ENCODE assay signal across 20 cellular contexts in genomic region chr3:158095302-158095997, GRCh38. TPM values are rescaled to one million over a fixed set of nuclear protein-coding genes. Genes with fewer than 3 reads are reported as not detected.
DNase-seq lines count a peak whose midpoint lies in the region; ATAC-seq and TF ChIP-seq lines count a peak whose summit lies in the region.
"Had no signal": no experiment of that assay in that cellular context is flagged by ENCODE, and none has a peak within 500 bp of the region (broad histone marks: within the 10 kb centered on the region; RNA-seq: fewer than 3 reads in every experiment).

No MANE protein-coding gene starts in this region.

- H3K27me3 ChIP-seq in BE2C: no peaks in the 10 kb centered on the region
- H3K27me3 ChIP-seq: SJCRH30 had no signal

- peaks cover 46% of the 10 kb centered on the region for H3K36me3 ChIP-seq in BE2C
- H3K36me3 ChIP-seq: esophagus squamous epithelium, left lung, SJCRH30 had no signal

- TF ChIP-seq CTCF in GM12864 (IDR thresholded peaks at IDR 0.05; ENCODE audit: low read depth, low read length, missing control alignments): no peak
- TF ChIP-seq CTCF in nephron progenitor cell (IDR thresholded peaks at IDR 0.05): no peak
- TF ChIP-seq CTCF in BE2C (IDR thresholded peaks at IDR 0.05; ENCODE audit: low read depth, low read length): no peak

- H3K4me3 Mint-ChIP-seq in dendritic cell treated with granulocyte-macrophage colony-stimulating factor and Interleukin-4, amounts not matched to agents 40 ng/mL and 50 ng/mL, for 4 days: peak overlapping the region; percentile 57
- H3K4me3 Mint-ChIP-seq in nephron progenitor cell: peak overlapping the region; percentile 54
- H3K4me3 Mint-ChIP-seq in natural killer cell treated with Interleukin-12 subunit alpha and Interleukin-12 subunit beta and Interleukin-15 and Interleukin-18, amount 100 ng/mL, for 72 hours: no peak overlapping the region
- H3K4me3 Mint-ChIP-seq: activated CD4-positive, alpha-beta memory T cell treated with anti-CD3 and anti-CD28 coated beads for 36 hours; activated T-helper 1 cell treated with anti-CD3 and anti-CD28 coated beads, Interleukin-12 subunit alpha, Interleukin-12 subunit beta, Interleukin-2, Interleukin-4 antibody, amounts not matched to agents 30 ng/mL and 10 ng/mL and 1 ng/mL, durations not matched to agents 14 hours and 24 hours and 36 hours had no signal

- peaks cover 45% of the 10 kb centered on the region for H3K4me1 Mint-ChIP-seq in dendritic cell treated with granulocyte-macrophage colony-stimulating factor and Interleukin-4, amounts not matched to agents 40 ng/mL and 50 ng/mL, for 4 days (ENCODE audit: low read depth)
- peaks cover 16% of the 10 kb centered on the region for H3K4me1 Mint-ChIP-seq in nephron progenitor cell
- peaks cover 18 to 20% of the 10 kb centered on the region in 2 donors for H3K4me1 Mint-ChIP-seq in natural killer cell treated with Interleukin-12 subunit alpha and Interleukin-12 subunit beta and Interleukin-15 and Interleukin-18, amount 100 ng/mL, for 72 hours (ENCODE audit: low read depth in 2 of 2)

- H3K27ac Mint-ChIP-seq in dendritic cell treated with granulocyte-macrophage colony-stimulating factor and Interleukin-4, amounts not matched to agents 40 ng/mL and 50 ng/mL, for 4 days: no peak overlapping the region
- H3K27ac Mint-ChIP-seq in nephron progenitor cell: no peak overlapping the region
- H3K27ac Mint-ChIP-seq in natural killer cell treated with Interleukin-12 subunit alpha and Interleukin-12 subunit beta and Interleukin-15 and Interleukin-18, amount 100 ng/mL, for 72 hours: no peak overlapping the region
- H3K27ac Mint-ChIP-seq: activated CD4-positive, alpha-beta memory T cell treated with anti-CD3 and anti-CD28 coated beads for 36 hours; activated T-helper 1 cell treated with anti-CD3 and anti-CD28 coated beads, Interleukin-12 subunit alpha, Interleukin-12 subunit beta, Interleukin-2, Interleukin-4 antibody, amounts not matched to agents 30 ng/mL and 10 ng/mL and 1 ng/mL, durations not matched to agents 14 hours and 24 hours and 36 hours had no signal

- peaks cover 4% of the 10 kb centered on the region for H3K4me1 ChIP-seq in BE2C
- H3K4me1 ChIP-seq: SJCRH30 had no signal

- no peaks in the 10 kb centered on the region for H3K36me3 Mint-ChIP-seq in dendritic cell treated with granulocyte-macrophage colony-stimulating factor and Interleukin-4, amounts not matched to agents 40 ng/mL and 50 ng/mL, for 4 days (ENCODE audit: low read depth)
- no peaks in the 10 kb centered on the region for H3K36me3 Mint-ChIP-seq in nephron progenitor cell (ENCODE audit: low read depth)
- H3K36me3 Mint-ChIP-seq in natural killer cell treated with Interleukin-12 subunit alpha and Interleukin-12 subunit beta and Interleukin-15 and Interleukin-18, amount 100 ng/mL, for 72 hours: peaks cover 5% of the 10 kb centered on the region

- H3K9me3 ChIP-seq in BE2C: no peaks in the 10 kb centered on the region; the same call in 1 of the 2 replicates
- H3K9me3 ChIP-seq: esophagus squamous epithelium, left lung, SJCRH30 had no signal

- H3K9me3 Mint-ChIP-seq in dendritic cell treated with granulocyte-macrophage colony-stimulating factor and Interleukin-4, amounts not matched to agents 40 ng/mL and 50 ng/mL, for 4 days: no peaks in the 10 kb centered on the region
- H3K9me3 Mint-ChIP-seq in nephron progenitor cell: no peaks in the 10 kb centered on the region
- H3K9me3 Mint-ChIP-seq in natural killer cell treated with Interleukin-12 subunit alpha and Interleukin-12 subunit beta and Interleukin-15 and Interleukin-18, amount 100 ng/mL, for 72 hours: no peaks in the 10 kb centered on the region

- peak; percentile 5 for ATAC-seq in GM21576 (IDR thresholded peaks at IDR 0.05; ENCODE audit: unreplicated experiment)
- no peak for ATAC-seq in natural killer cell treated with Interleukin-12 subunit alpha and Interleukin-12 subunit beta and Interleukin-15 and Interleukin-18, amount 100 ng/mL, for 72 hours
- ATAC-seq: left lung had no signal

- intact Hi-C loops in dendritic cell treated with granulocyte-macrophage colony-stimulating factor and Interleukin-4, amounts not matched to agents 40 ng/mL and 50 ng/mL, for 4 days (cut with micrococcal nuclease): loop anchor here (10.0 kb wide), 1 partner anchor 219 kb away; no protein-coding TSS in a partner anchor

- H3K4me3 ChIP-seq in GM12864 (ENCODE audit: low read depth, low read length): peak overlapping the region; percentile 51
- no peak overlapping the region for H3K4me3 ChIP-seq in BE2C (ENCODE audit: low read depth, low read length)
- H3K4me3 ChIP-seq: esophagus squamous epithelium, left lung, SJCRH30 had no signal

- DNase-seq in GM12864 (ENCODE audit: low read depth) (no peak), nephron progenitor cell (peak; percentile 18), HuH-7 (ENCODE audit: low spot score) (no peak), BE2C (no peak)
- no peak for DNase-seq in natural killer cell treated with Interleukin-12 subunit alpha and Interleukin-12 subunit beta and Interleukin-15 and Interleukin-18, amount 100 ng/mL, for 72 hours (ENCODE audit: low spot score)
- DNase-seq in NK-92 treated with Interleukin-12 subunit alpha and Interleukin-12 subunit beta, amount 100 ng/mL, for 24 hours (lab: John Stamatoyannopoulos, UW): no peak
- DNase-seq: activated CD4-positive, alpha-beta memory T cell treated with anti-CD3 and anti-CD28 coated beads for 36 hours; amygdala; C1 segment of cervical spinal cord; DND-41; esophagus squamous epithelium; head of caudate nucleus; KG1; NCI-H1417 treated with DMSO at 0.1 percent for 48 hours; NCI-H2227 treated with DMSO at 0.1 percent for 48 hours; SJCRH30 had no signal

- peaks cover 82% of the 10 kb centered on the region for H3K27me3 Mint-ChIP-seq in dendritic cell treated with granulocyte-macrophage colony-stimulating factor and Interleukin-4, amounts not matched to agents 40 ng/mL and 50 ng/mL, for 4 days
- H3K27me3 Mint-ChIP-seq in nephron progenitor cell (ENCODE audit: low read depth, poor library complexity): peaks cover 90% of the 10 kb centered on the region
- peaks cover 53 to 80% of the 10 kb centered on the region in 2 donors for H3K27me3 Mint-ChIP-seq in natural killer cell treated with Interleukin-12 subunit alpha and Interleukin-12 subunit beta and Interleukin-15 and Interleukin-18, amount 100 ng/mL, for 72 hours

RNA-seq across cellular contexts. Expression of gene SHOX2, which starts 10.8 kb away (rescaled TPM):
- 1 to 10 TPM in 1 of 2 donors, not detected in 1; 2.1 TPM for total RNA-seq in natural killer cell treated with Interleukin-12 subunit alpha and Interleukin-12 subunit beta and Interleukin-15 and Interleukin-18, amount 100 ng/mL, for 72 hours
- polyA plus RNA-seq in BE2C (2012; ENCODE audit: insufficient read depth, insufficient read length, low read depth): 60.4 TPM
- total RNA-seq: activated CD4-positive, alpha-beta memory T cell treated with anti-CD3 and anti-CD28 coated beads for 36 hours; activated T-helper 1 cell treated with anti-CD3 and anti-CD28 coated beads, Interleukin-12 subunit alpha, Interleukin-12 subunit beta, Interleukin-2, Interleukin-4 antibody, amounts not matched to agents 30 ng/mL and 10 ng/mL and 1 ng/mL, durations not matched to agents 14 hours and 24 hours and 36 hours; esophagus squamous epithelium had no signal

RNA-seq across cellular contexts. Expression of gene RSRC1, which starts 14.4 kb away (rescaled TPM):
- total RNA-seq in natural killer cell treated with Interleukin-12 subunit alpha and Interleukin-12 subunit beta and Interleukin-15 and Interleukin-18, amount 100 ng/mL, for 72 hours: 10 to 100 TPM; 38.7 to 49.6 TPM
- polyA plus RNA-seq in BE2C (2012; ENCODE audit: insufficient read depth, insufficient read length, low read depth): 46.9 TPM
